1 cellular context compared by ENCODE assay signal in the genomic region with DNA sequence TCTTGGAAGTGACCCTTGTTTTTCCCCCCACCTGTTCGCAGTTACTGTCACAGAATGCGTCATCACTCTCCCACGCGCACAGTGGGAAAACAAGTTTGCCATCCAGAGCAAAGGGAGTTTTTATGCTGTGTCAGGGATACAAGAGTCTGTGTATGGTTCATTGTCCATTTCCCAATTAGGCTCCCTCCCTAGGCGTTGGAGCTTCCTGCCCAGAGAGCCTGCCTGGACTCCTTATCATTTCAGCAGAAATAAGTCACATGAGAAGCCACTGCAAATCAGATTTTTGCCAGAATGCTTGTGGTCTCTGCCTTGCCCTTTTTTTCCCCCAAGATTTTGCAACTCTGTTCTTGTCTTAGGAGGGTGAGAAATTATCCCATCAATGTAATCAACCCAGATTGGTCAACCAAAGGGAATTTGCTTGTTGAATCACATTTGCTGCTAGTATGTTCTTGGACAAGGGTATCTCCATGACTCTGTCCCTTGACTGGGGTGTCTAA.
TF ChIP-seq lines count a peak whose summit lies in the region.

No MANE protein-coding gene starts in this region.

TF ChIP-seq in K562, 482 proteins besides CTCF, POLR2A, EP300 and RAD21 (continued from another document and continues in another):
- no peak for TF ChIP-seq TSHZ1 (CRISPR knock-in tag; IDR thresholded peaks at IDR 0.05)
- TF ChIP-seq BRD9 (IDR thresholded peaks at IDR 0.05; ENCODE audit: low read depth, partially characterized antibody) = no peak
- TF ChIP-seq, protein P1, sequence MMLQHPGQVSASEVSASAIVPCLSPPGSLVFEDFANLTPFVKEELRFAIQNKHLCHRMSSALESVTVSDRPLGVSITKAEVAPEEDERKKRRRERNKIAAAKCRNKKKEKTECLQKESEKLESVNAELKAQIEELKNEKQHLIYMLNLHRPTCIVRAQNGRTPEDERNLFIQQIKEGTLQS (IDR thresholded peaks at IDR 0.05) = peak; percentile 76
- TF ChIP-seq, protein P1 (CRISPR knock-in tag; conservative IDR thresholded peaks at IDR 0.05) = no peak
- peak; percentile 43; the same call in 1 of the 2 replicates for TF ChIP-seq DPF2 (IDR thresholded peaks at IDR 0.05)
- no peak for TF ChIP-seq MIER1 (IDR thresholded peaks at IDR 0.05; ENCODE audit: low read depth)
- no peak for TF ChIP-seq ATF1 (CRISPR knock-in tag; IDR thresholded peaks at IDR 0.05)
- peak; percentile 50; the same call in 1 of the 2 replicates for TF ChIP-seq ATF1 (tag; IDR thresholded peaks at IDR 0.05)
- TF ChIP-seq L3MBTL2 (IDR thresholded peaks at IDR 0.05) = peak; percentile 13; the same call in 1 of the 2 replicates
- no peak for TF ChIP-seq ZNF212 (CRISPR knock-in tag; IDR thresholded peaks at IDR 0.05)
- TF ChIP-seq ZNF512 (tag; IDR thresholded peaks at IDR 0.05) = no peak
- no peak for TF ChIP-seq CXXC5 (CRISPR knock-in tag; IDR thresholded peaks at IDR 0.05)
- TF ChIP-seq POLR2AphosphoS2 (IDR thresholded peaks at IDR 0.05; ENCODE audit: low read length) = no peak
- TF ChIP-seq FOXM1 (IDR thresholded peaks at IDR 0.05; ENCODE audit: low read depth) = no peak
- no peak for TF ChIP-seq FOXM1 (CRISPR knock-in tag; IDR thresholded peaks at IDR 0.05; ENCODE audit: low read depth)
- peak; percentile 53; the same call in 1 of the 2 replicates for TF ChIP-seq SOX6 (IDR thresholded peaks at IDR 0.05)
- TF ChIP-seq ZNF197 (CRISPR knock-in tag; IDR thresholded peaks at IDR 0.05; ENCODE audit: low read depth) = no peak
- no peak for TF ChIP-seq ZNF282 (CRISPR knock-in tag; IDR thresholded peaks at IDR 0.05)
- no peak for TF ChIP-seq TGIF2 (CRISPR knock-in tag; IDR thresholded peaks at IDR 0.05)
- TF ChIP-seq TAF7 (tag; IDR thresholded peaks at IDR 0.05) = no peak
- TF ChIP-seq, protein P2, sequence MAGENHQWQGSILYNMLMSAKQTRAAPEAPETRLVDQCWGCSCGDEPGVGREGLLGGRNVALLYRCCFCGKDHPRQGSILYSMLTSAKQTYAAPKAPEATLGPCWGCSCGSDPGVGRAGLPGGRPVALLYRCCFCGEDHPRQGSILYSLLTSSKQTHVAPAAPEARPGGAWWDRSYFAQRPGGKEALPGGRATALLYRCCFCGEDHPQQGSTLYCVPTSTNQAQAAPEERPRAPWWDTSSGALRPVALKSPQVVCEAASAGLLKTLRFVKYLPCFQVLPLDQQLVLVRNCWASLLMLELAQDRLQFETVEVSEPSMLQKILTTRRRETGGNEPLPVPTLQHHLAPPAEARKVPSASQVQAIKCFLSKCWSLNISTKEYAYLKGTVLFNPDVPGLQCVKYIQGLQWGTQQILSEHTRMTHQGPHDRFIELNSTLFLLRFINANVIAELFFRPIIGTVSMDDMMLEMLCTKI (IDR thresholded peaks at IDR 0.05; ENCODE audit: partially characterized antibody) = no peak
- peak; percentile 84 for TF ChIP-seq MAFK (IDR thresholded peaks at IDR 0.05; ENCODE audit: low read length)
- no peak for TF ChIP-seq HDAC6 (IDR thresholded peaks at IDR 0.05; ENCODE audit: low read depth, low read length)
- peak; percentile 56; the same call in 1 of the 2 replicates for TF ChIP-seq ETV1 (tag; conservative IDR thresholded peaks at IDR 0.05; ENCODE audit: low read depth)
- no peak for TF ChIP-seq CEBPG (CRISPR knock-in tag; IDR thresholded peaks at IDR 0.05)
- 0 out of 4 replicates have a peak, but pooled peaks of 1 of the 2 experiments have one; percentile 37 for TF ChIP-seq CEBPG (tag; conservative IDR thresholded peaks at IDR 0.05 in 1 of 2, IDR thresholded peaks at IDR 0.05 in 1 of 2)
- peak; percentile 82 for TF ChIP-seq MAFF (IDR thresholded peaks at IDR 0.05; ENCODE audit: low read length)
- TF ChIP-seq ATF6 (CRISPR knock-in tag; IDR thresholded peaks at IDR 0.05) = no peak
- peak in 1 of 2 experiments; percentile 63; a peak in 1 of 4 replicates for TF ChIP-seq RCOR1 (IDR thresholded peaks at IDR 0.05; ENCODE audit: borderline replicate concordance in 1 of 2, low read depth in 2 of 2, low read length in 2 of 2)
- peak in 1 of 2 experiments; percentile 25; a peak in 1 of 4 replicates for TF ChIP-seq TRIM24 (IDR thresholded peaks at IDR 0.05)
- TF ChIP-seq HIVEP1 (CRISPR knock-in tag; IDR thresholded peaks at IDR 0.05) = no peak
- TF ChIP-seq SRF (CRISPR knock-in tag; IDR thresholded peaks at IDR 0.05) = 0 out of 4 replicates have a peak, but pooled peaks of 1 of the 2 experiments have one; percentile 32
- peak; percentile 17; the same call in 1 of the 2 replicates for TF ChIP-seq CBFA2T2 (conservative IDR thresholded peaks at IDR 0.05)
- TF ChIP-seq ATF7 (IDR thresholded peaks at IDR 0.05) = no peak
- TF ChIP-seq CBFA2T3 (IDR thresholded peaks at IDR 0.05) = peak; percentile 37; the same call in 1 of the 2 replicates
- TF ChIP-seq CHD7 (IDR thresholded peaks at IDR 0.05; ENCODE audit: low read depth, low read length) = no peak
- TF ChIP-seq MEIS2 (IDR thresholded peaks at IDR 0.05; ENCODE audit: partially characterized antibody) = no peak
- no peak for TF ChIP-seq ZNF644 (tag; IDR thresholded peaks at IDR 0.05; ENCODE audit: low read depth)
- TF ChIP-seq ILF3 (IDR thresholded peaks at IDR 0.05; ENCODE audit: borderline replicate concordance) = no peak
- 0 out of 2 replicates have a peak, but pooled peaks have one; percentile 20 for TF ChIP-seq RAD51 (IDR thresholded peaks at IDR 0.05; ENCODE audit: borderline replicate concordance, low read depth)
- peak; percentile 75 for TF ChIP-seq CEBPB (tag; IDR thresholded peaks at IDR 0.05)
- no peak for TF ChIP-seq RBM17 (IDR thresholded peaks at IDR 0.05; ENCODE audit: borderline replicate concordance, low read depth, low read length)
- no peak for TF ChIP-seq HDGF (IDR thresholded peaks at IDR 0.05)
- TF ChIP-seq FOXJ3 (CRISPR knock-in tag; IDR thresholded peaks at IDR 0.05) = no peak
